11 cellular contexts compared by ENCODE assay signal in genomic region chr2:20148841-20149702, GRCh38.
DNase-seq lines count a peak whose midpoint lies in the region; ATAC-seq, FAIRE-seq and TF ChIP-seq lines count a peak whose summit lies in the region.
"Had no signal": no experiment of that assay in that cellular context is flagged by ENCODE, and none has a peak within 500 bp of the region (broad histone marks: within the 10 kb centered on the region; RNA-seq: fewer than 3 reads in every experiment).

No MANE protein-coding gene starts in this region.

- 75% methylated on average over 14 of the region's 14 CpGs for WGBS in A549 (ENCODE audit: missing lambda C conversion rate)
- 69% methylated on average over 13 of the region's 14 CpGs for WGBS in mesenchymal stem cell

- H3K4me3 Mint-ChIP-seq in brain, result peak overlapping the region in 4 of 5 experiments; percentile 25 to 49 (median 40)
- H3K4me3 Mint-ChIP-seq: naive thymus-derived CD4-positive, alpha-beta T cell had no signal

- no peaks in the 10 kb centered on the region for H3K79me1 ChIP-seq in mesenchymal stem cell (replicated peaks; ENCODE audit: low read length, poor library complexity, severe bottlenecking)

- H3K27me3 ChIP-seq in HUES48 (ENCODE audit: control insufficient read depth, insufficient read depth, low read length) (no peaks in the 10 kb centered on the region), mesenchymal stem cell (ENCODE audit: control insufficient read depth in 1 of 2, insufficient read depth in 1 of 2, low read length in 2 of 2) (no peaks in the 10 kb centered on the region)
- H3K27me3 ChIP-seq: BE2C had no signal

- TF ChIP-seq CTCF in A549 (IDR thresholded peaks at IDR 0.05), result no peak
- TF ChIP-seq CTCF in brain (conservative IDR thresholded peaks at IDR 0.05), result no peak

- peak overlapping the region; percentile 64 to 95 (median 83) for H3K27ac Mint-ChIP-seq in brain
- H3K27ac Mint-ChIP-seq: naive thymus-derived CD4-positive, alpha-beta T cell had no signal

- TF ChIP-seq EP300 in A549 (IDR thresholded peaks at IDR 0.05), result no peak

- no peak for TF ChIP-seq POLR2A in A549 (IDR thresholded peaks at IDR 0.05; ENCODE audit: low read length)

- H3K23ac ChIP-seq in mesenchymal stem cell (ENCODE audit: low read length in 2 of 2), result no peak overlapping the region

- H2BK15ac ChIP-seq in mesenchymal stem cell (ENCODE audit: low read depth, poor library complexity, severe bottlenecking), result no peak overlapping the region

- TF ChIP-seq RAD21 in A549 (conservative IDR thresholded peaks at IDR 0.05 in 1 of 2, IDR thresholded peaks at IDR 0.05 in 1 of 2), result no peak

- no peak for DNase-seq in A549 (ENCODE audit: low read depth in 1 of 2, low spot score in 1 of 2)
- peak; percentile 69 for DNase-seq in mesenchymal stem cell
- no peak for DNase-seq in T-helper 2 cell
- DNase-seq: BE2C; naive thymus-derived CD4-positive, alpha-beta T cell; NCI-H774 had no signal

- peak overlapping the region; percentile 57 for H4K91ac ChIP-seq in mesenchymal stem cell (ENCODE audit: low read length)

- no peaks in the 10 kb centered on the region for H3K36me3 ChIP-seq in HUES48 (ENCODE audit: control insufficient read depth, insufficient read depth, low read length)
- H3K36me3 ChIP-seq in mesenchymal stem cell (ENCODE audit: control insufficient read depth in 1 of 2, insufficient read depth in 2 of 2, low read depth in 1 of 2, low read length in 2 of 2), result no peaks in the 10 kb centered on the region
- H3K36me3 ChIP-seq: BE2C had no signal

- no peak overlapping the region for H2AK5ac ChIP-seq in mesenchymal stem cell (ENCODE audit: low read length, severe bottlenecking)

- peak overlapping the region; percentile 78 for H4K8ac ChIP-seq in mesenchymal stem cell (ENCODE audit: low read length)

- H3K9ac ChIP-seq in HUES48 (ENCODE audit: low read depth, low read length) (peak overlapping the region; percentile 30; the same call in 1 of the 2 replicates), mesenchymal stem cell (ENCODE audit: low read length) (peak overlapping the region; percentile 60)

- H3K36me3 Mint-ChIP-seq in brain, result no peaks in the 10 kb centered on the region
- H3K36me3 Mint-ChIP-seq: naive thymus-derived CD4-positive, alpha-beta T cell had no signal

- peak overlapping the region; percentile 12 to 61; a peak in 3 of 6 replicates for H3K27ac ChIP-seq in A549
- H3K27ac ChIP-seq in HUES48 (ENCODE audit: low read depth, low read length), result peak overlapping the region; percentile 81
- peak overlapping the region; percentile 64 for H3K27ac ChIP-seq in mesenchymal stem cell (ENCODE audit: low read length, poor library complexity, severe bottlenecking)

- POLR2A ChIA-PET in A549 (lab: Yijun Ruan, JAX), result no interaction called here

- H3K4me2 ChIP-seq in A549 (peak overlapping the region; percentile 1; the same call in 1 of the 3 replicates), mesenchymal stem cell (ENCODE audit: low read length, poor library complexity, severe bottlenecking) (no peak overlapping the region)

- peak overlapping the region; percentile 10 for H2AFZ ChIP-seq in mesenchymal stem cell (ENCODE audit: low read depth, low read length)

- FAIRE-seq in A549 (lab: Jason Lieb, UNC), result no peak

- H3K27me3 Mint-ChIP-seq in brain, result peaks cover 4% of the 10 kb centered on the region

- CTCF ChIA-PET in A549 (lab: Yijun Ruan, JAX), result interaction anchor here (1.0 to 2.8 kb wide), 10 partner anchors 10 to 76 kb away, joined by 3 to 18 read pairs (median 6); partner anchors contain the start of gene SDC1

- H3K4me1 Mint-ChIP-seq in brain, result peaks cover 37% of the 10 kb centered on the region
- H3K4me1 Mint-ChIP-seq: naive thymus-derived CD4-positive, alpha-beta T cell had no signal

- no peak overlapping the region for H3K4me3 ChIP-seq in A549
- H3K4me3 ChIP-seq in HUES48 (ENCODE audit: low read depth, low read length), result no peak overlapping the region; the same call in 1 of the 2 replicates
- H3K4me3 ChIP-seq in mesenchymal stem cell (ENCODE audit: insufficient read depth in 1 of 2, low read depth in 1 of 2, low read length in 2 of 2), result peak overlapping the region in 1 of 2 experiments; percentile 2

- peak overlapping the region in 1 of 2 experiments; percentile 29 for H3K14ac ChIP-seq in mesenchymal stem cell (ENCODE audit: low read length in 2 of 2)

- no peak overlapping the region for H2BK120ac ChIP-seq in mesenchymal stem cell (ENCODE audit: low read depth, low read length)

- H3K9me3 ChIP-seq in A549, result no peaks in the 10 kb centered on the region
- no peaks in the 10 kb centered on the region for H3K9me3 ChIP-seq in HUES48 (ENCODE audit: control insufficient read depth, insufficient read depth, low read length)
- no peaks in the 10 kb centered on the region for H3K9me3 ChIP-seq in mesenchymal stem cell (ENCODE audit: control insufficient read depth, low read length)
- H3K9me3 ChIP-seq: BE2C had no signal

- no peak overlapping the region for H2BK5ac ChIP-seq in mesenchymal stem cell (ENCODE audit: low read depth, low read length, poor library complexity, severe bottlenecking)

- H3K18ac ChIP-seq in mesenchymal stem cell (ENCODE audit: low read depth in 1 of 2, low read length in 2 of 2), result peak overlapping the region; percentile 80 to 85

- ATAC-seq in A549, result peak in 1 of 2 experiments; percentile 22; a peak in 2 of 6 replicates
- no peak for ATAC-seq in HG03108 (IDR thresholded peaks at IDR 0.05; ENCODE audit: unreplicated experiment)
- no peak for ATAC-seq in HG03095 (IDR thresholded peaks at IDR 0.05; ENCODE audit: unreplicated experiment)
- ATAC-seq in GM21528 (IDR thresholded peaks at IDR 0.05; ENCODE audit: low FRiP score, unreplicated experiment), result no peak
- ATAC-seq: naive thymus-derived CD4-positive, alpha-beta T cell had no signal

- H3K4me1 ChIP-seq in A549 (peaks cover 26% of the 10 kb centered on the region), HUES48 (ENCODE audit: control insufficient read depth, insufficient read depth, low read length) (peaks cover 26% of the 10 kb centered on the region), mesenchymal stem cell (ENCODE audit: control insufficient read depth, insufficient read depth, low read depth, low read length) (peaks cover 10% of the 10 kb centered on the region)

- peak overlapping the region; percentile 71 to 85 for H2BK12ac ChIP-seq in mesenchymal stem cell (ENCODE audit: low read length in 2 of 2)

- H3K4ac ChIP-seq in mesenchymal stem cell (ENCODE audit: low read depth in 1 of 2, low read length in 2 of 2), result peak overlapping the region; percentile 32 to 79

- H3K9me3 Mint-ChIP-seq in brain, result peaks cover 0 to 6% (median 0%) of the 10 kb centered on the region in 5 experiments
- H3K9me3 Mint-ChIP-seq: naive thymus-derived CD4-positive, alpha-beta T cell had no signal

TF ChIP-seq in A549, 52 proteins besides CTCF, POLR2A, EP300 and RAD21:
- TF ChIP-seq CBX8 (IDR thresholded peaks at IDR 0.05) (no peak), JUNB (IDR thresholded peaks at IDR 0.05) (no peak), HMGXB4 (CRISPR knock-in tag; IDR thresholded peaks at IDR 0.05; ENCODE audit: borderline replicate concordance) (no peak), FOSL2 (IDR thresholded peaks at IDR 0.05) (no peak), FOSL2 (CRISPR knock-in tag; IDR thresholded peaks at IDR 0.05) (peak; percentile 57), MAFK (IDR thresholded peaks at IDR 0.05; ENCODE audit: partially characterized antibody) (no peak), ZC3H11A (IDR thresholded peaks at IDR 0.05) (no peak), EHMT2 (IDR thresholded peaks at IDR 0.05; ENCODE audit: low read depth) (no peak)
